Comparison of ENCODE assay signal across 2 cellular contexts in genomic region chr9:130607640-130608420, GRCh38.
A peak's percentile ranks its signal among the peaks of the same experiment; 100 is the strongest.
TF ChIP-seq lines count a peak whose summit lies in the region.

No MANE protein-coding gene starts in this region.

TF ChIP-seq in liver, 16 proteins besides CTCF, POLR2A, EP300 and RAD21 (continued from another document):
- TF ChIP-seq ZBTB33 (IDR thresholded peaks at IDR 0.05) (no peak), SP1 (IDR thresholded peaks at IDR 0.05) (no peak), EGR1 (IDR thresholded peaks at IDR 0.05; ENCODE audit: low read depth in 2 of 2) (no peak), NR2F2 (IDR thresholded peaks at IDR 0.05) (no peak), MAX (IDR thresholded peaks at IDR 0.05) (peak; percentile 24), RXRA (IDR thresholded peaks at IDR 0.05) (peak in 1 of 2 donors; percentile 74), GABPA (IDR thresholded peaks at IDR 0.05 in 1 of 2, conservative IDR thresholded peaks at IDR 0.05 in 1 of 2) (peak in 1 of 2 donors; percentile 42), FOXA2 (IDR thresholded peaks at IDR 0.05) (no peak), REST (IDR thresholded peaks at IDR 0.05) (peak; percentile 28), JUND (IDR thresholded peaks at IDR 0.05) (no peak), TAF1 (conservative IDR thresholded peaks at IDR 0.05) (no peak), HNF4A (conservative IDR thresholded peaks at IDR 0.05) (peak; percentile 34 to 74), FOXA1 (IDR thresholded peaks at IDR 0.05) (no peak), YY1 (IDR thresholded peaks at IDR 0.05) (no peak)

TF ChIP-seq in HepG2, 621 proteins besides CTCF, POLR2A, EP300 and RAD21 (continued from another document):
- TF ChIP-seq BATF2 (CRISPR knock-in tag; IDR thresholded peaks at IDR 0.05): no peak
- TF ChIP-seq HMG20B (CRISPR knock-in tag; conservative IDR thresholded peaks at IDR 0.05): no peak
- TF ChIP-seq MED13 (CRISPR knock-in tag; IDR thresholded peaks at IDR 0.05): no peak
- no peak for TF ChIP-seq SOX6 (IDR thresholded peaks at IDR 0.05)
- TF ChIP-seq SOX6 (CRISPR knock-in tag; IDR thresholded peaks at IDR 0.05): no peak
- TF ChIP-seq ATF7-NPFF (CRISPR knock-in tag; IDR thresholded peaks at IDR 0.05; ENCODE audit: low read depth): no peak
- no peak for TF ChIP-seq ZNF547 (CRISPR knock-in tag; IDR thresholded peaks at IDR 0.05)
- no peak for TF ChIP-seq EEA1 (CRISPR knock-in tag; IDR thresholded peaks at IDR 0.05; ENCODE audit: borderline replicate concordance)
- no peak for TF ChIP-seq ZNF253 (CRISPR knock-in tag; IDR thresholded peaks at IDR 0.05; ENCODE audit: borderline replicate concordance)
- TF ChIP-seq U2AF2 (IDR thresholded peaks at IDR 0.05; ENCODE audit: low read depth, low read length): no peak
- no peak for TF ChIP-seq ZNF281 (CRISPR knock-in tag; IDR thresholded peaks at IDR 0.05; ENCODE audit: borderline replicate concordance)
- TF ChIP-seq IRX3 (CRISPR knock-in tag; IDR thresholded peaks at IDR 0.05; ENCODE audit: borderline replicate concordance, low read depth): no peak
- TF ChIP-seq SUZ12 (IDR thresholded peaks at IDR 0.05; ENCODE audit: low read depth, low read length): no peak
- TF ChIP-seq ZNF766 (CRISPR knock-in tag; IDR thresholded peaks at IDR 0.05; ENCODE audit: borderline replicate concordance): no peak
- no peak for TF ChIP-seq ZNF138 (CRISPR knock-in tag; IDR thresholded peaks at IDR 0.05; ENCODE audit: low read depth)
- no peak for TF ChIP-seq ZNF652 (CRISPR knock-in tag; IDR thresholded peaks at IDR 0.05; ENCODE audit: borderline replicate concordance, low read depth)
